Comparison of ENCODE assay signal across 18 cellular contexts in genomic region chr15:60843482-60843881, GRCh38.
"Had no signal": no experiment of that assay in that cellular context is flagged by ENCODE, and none has a peak within 500 bp of the region (broad histone marks: within the 10 kb centered on the region; RNA-seq: fewer than 3 reads in every experiment).

No MANE protein-coding gene starts in this region.

- H3K27ac Mint-ChIP-seq: activated CD8-positive, alpha-beta T cell treated with anti-CD3 and anti-CD28 coated beads for 36 hours; stimulated activated memory B cell treated with anti-CD40 and anti-IgM and Interleukin-4, amounts not matched to agents 10 μg/mL and 1 μg/mL and 100 μg/mL, for 72 hours had no signal

- ATAC-seq: activated CD8-positive, alpha-beta T cell treated with anti-CD3 and anti-CD28 coated beads for 36 hours; foreskin keratinocyte; stimulated activated memory B cell treated with anti-CD40 and anti-IgM and Interleukin-4, amounts not matched to agents 10 μg/mL and 1 μg/mL and 100 μg/mL, for 72 hours had no signal

- H3K4me3 Mint-ChIP-seq: activated CD8-positive, alpha-beta T cell treated with anti-CD3 and anti-CD28 coated beads for 36 hours; neural crest cell; stimulated activated memory B cell treated with anti-CD40 and anti-IgM and Interleukin-4, amounts not matched to agents 10 μg/mL and 1 μg/mL and 100 μg/mL, for 72 hours had no signal

- FAIRE-seq: urothelium cell line had no signal

- H3K36me3 ChIP-seq: ovary, sigmoid colon, spleen, tibial artery had no signal

- H3K4me1 ChIP-seq: foreskin keratinocyte, sigmoid colon, tibial artery had no signal

- H3K27me3 ChIP-seq: ovary, sigmoid colon, spleen, tibial artery had no signal

- H3K36me3 Mint-ChIP-seq: brain; stimulated activated memory B cell treated with anti-CD40 and anti-IgM and Interleukin-4, amounts not matched to agents 10 μg/mL and 1 μg/mL and 100 μg/mL, for 72 hours had no signal

- H3K9me3 ChIP-seq: ovary, sigmoid colon, spleen, tibial artery had no signal

- DNase-seq: activated CD4-positive, alpha-beta T cell treated with anti-CD3 and anti-CD28 coated beads for 1 hour; activated CD8-positive, alpha-beta memory T cell treated with anti-CD3 and anti-CD28 coated beads, Interleukin-2, amount 50 U/mL, for 48 hours; activated CD8-positive, alpha-beta T cell treated with anti-CD3 and anti-CD28 coated beads for 36 hours; activated naive CD4-positive, alpha-beta T cell treated with anti-CD3 and anti-CD28 coated beads, Interleukin-2, amount 50 U/mL, for 16 hours; effector CD8-positive, alpha-beta T cell; foreskin keratinocyte; kidney glomerular epithelial cell; ovary; sigmoid colon; spleen; stimulated activated CD4-positive, alpha-beta T cell treated with anti-CD3 and anti-CD28 coated beads, Interleukin-1b, Interleukin-23, amount 100 ng/mL, for 48 hours; T1000; tibial artery had no signal

- H3K27ac ChIP-seq: foreskin keratinocyte, ovary, sigmoid colon, SK-N-MC, tibial artery had no signal

- H3K4me1 Mint-ChIP-seq: stimulated activated memory B cell treated with anti-CD40 and anti-IgM and Interleukin-4, amounts not matched to agents 10 μg/mL and 1 μg/mL and 100 μg/mL, for 72 hours had no signal

- H3K9me3 Mint-ChIP-seq: activated CD8-positive, alpha-beta T cell treated with anti-CD3 and anti-CD28 coated beads for 36 hours; stimulated activated memory B cell treated with anti-CD40 and anti-IgM and Interleukin-4, amounts not matched to agents 10 μg/mL and 1 μg/mL and 100 μg/mL, for 72 hours had no signal

- H3K4me3 ChIP-seq: ovary, sigmoid colon, SK-N-MC, spleen, tibial artery had no signal
